Comparison of ENCODE assay signal across 17 cellular contexts in the genomic region with DNA sequence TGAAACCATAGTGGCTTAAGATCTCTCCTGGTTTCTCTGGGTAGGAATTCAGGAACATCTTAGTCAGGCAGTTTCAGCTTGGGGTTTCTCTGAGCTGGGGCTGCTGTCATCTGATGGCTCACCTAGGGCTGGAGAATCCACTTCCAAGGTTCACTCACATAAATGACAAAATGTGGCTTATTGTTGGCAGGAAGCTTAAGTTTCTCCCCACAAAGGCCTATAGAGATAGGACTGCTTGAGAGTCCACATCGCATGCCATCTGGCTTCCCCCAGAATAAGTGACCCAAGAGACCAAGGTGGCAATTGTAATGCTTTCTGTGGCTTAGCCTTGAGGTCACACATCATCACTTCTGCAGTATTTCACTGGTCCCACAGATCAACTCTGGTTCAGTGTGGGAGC.
DNase-seq lines count a peak whose midpoint lies in the region; ATAC-seq, FAIRE-seq and TF ChIP-seq lines count a peak whose summit lies in the region.
"Had no signal": no experiment of that assay in that cellular context is flagged by ENCODE, and none has a peak within 500 bp of the region (broad histone marks: within the 10 kb centered on the region; RNA-seq: fewer than 3 reads in every experiment).

No MANE protein-coding gene starts in this region.

- no peak overlapping the region for H3K9ac ChIP-seq in mammary epithelial cell (ENCODE audit: insufficient read depth, low read length)
- H3K9ac ChIP-seq: BLaER1 treated with 17β-estradiol and CSF1 and Interleukin-3, amounts not matched to agents 10 nM and 100 nM had no signal

- H3K9me3 ChIP-seq in mammary epithelial cell (replicated peaks; ENCODE audit: insufficient read depth, low read length) = peaks cover 7% of the 10 kb centered on the region
- H3K9me3 ChIP-seq in breast epithelium = no peaks in the 10 kb centered on the region
- H3K9me3 ChIP-seq in gastroesophageal sphincter = peaks cover 0 to 4% (median 0%) of the 10 kb centered on the region in 3 donors
- peaks cover 0 to 8% (median 0%) of the 10 kb centered on the region in 12 donors for H3K9me3 ChIP-seq in heart left ventricle

- no peaks in the 10 kb centered on the region for H4K20me1 ChIP-seq in mammary epithelial cell (ENCODE audit: insufficient read depth, low read length)
- H4K20me1 ChIP-seq: BLaER1 treated with 17β-estradiol and CSF1 and Interleukin-3, amounts not matched to agents 10 nM and 100 nM had no signal

- H3K36me3 ChIP-seq in mammary epithelial cell (ENCODE audit: insufficient read depth, low read length) = no peaks in the 10 kb centered on the region
- H3K36me3 ChIP-seq in breast epithelium = no peaks in the 10 kb centered on the region
- no peaks in the 10 kb centered on the region for H3K36me3 ChIP-seq in gastroesophageal sphincter
- H3K36me3 ChIP-seq in heart left ventricle = no peaks in the 10 kb centered on the region
- H3K36me3 ChIP-seq: BLaER1 treated with 17β-estradiol and CSF1 and Interleukin-3, amounts not matched to agents 10 nM and 100 nM had no signal

- intact Hi-C loops in mammary epithelial cell (cut with micrococcal nuclease) (no loop called here), breast epithelium (cut with DNase I; ENCODE audit: low total_unique reads) (no loop called here), heart left ventricle (cut with DNase I) (no loop called here)

- ATAC-seq in gastroesophageal sphincter (no peak), heart left ventricle (no peak), HG03354 (IDR thresholded peaks at IDR 0.05; ENCODE audit: poor library complexity, severe bottlenecking, unreplicated experiment) (no peak), HG03097 (IDR thresholded peaks at IDR 0.05; ENCODE audit: low FRiP score, unreplicated experiment) (no peak)
- ATAC-seq: GM23338 had no signal

- CTCF ChIA-PET in mammary epithelial cell (lab: Charles Lee; ENCODE audit: low non-redundant PET) = interaction anchor here (0.8 kb wide), 1 partner anchor 75 kb away, joined by 4 read pairs; no protein-coding TSS in a partner anchor

- TF ChIP-seq CTCF in mammary epithelial cell (conservative IDR thresholded peaks at IDR 0.05 in 1 of 2, IDR thresholded peaks at IDR 0.05 in 1 of 2; ENCODE audit: extremely low read depth in 1 of 2, insufficient read depth in 1 of 2, low read depth in 1 of 2, low read length in 2 of 2) = no peak
- no peak for TF ChIP-seq CTCF in breast epithelium (IDR thresholded peaks at IDR 0.05)
- TF ChIP-seq CTCF in gastroesophageal sphincter (IDR thresholded peaks at IDR 0.05) = no peak
- TF ChIP-seq CTCF in heart left ventricle (IDR thresholded peaks at IDR 0.05) = no peak

- BruUV-seq in mammary epithelial cell (replicated peaks; lab: Mats Ljungman, UMichigan) = no TSS peak

- FAIRE-seq in GM12891 (lab: Jason Lieb, UNC) = no peak
- FAIRE-seq: GM12892 had no signal

- in situ Hi-C loops in mammary epithelial cell (cut with MboI; ENCODE audit: low sequenced_read_pairs in 2 of 2) = loop anchor here in 1 of 2 donors (25.0 kb wide), 1 partner anchor 166 kb away; no protein-coding TSS in a partner anchor

- no peak for TF ChIP-seq EP300 in gastroesophageal sphincter (IDR thresholded peaks at IDR 0.05)

- H3K27ac ChIP-seq in mammary epithelial cell (ENCODE audit: insufficient read depth, low read depth, low read length) = no peak overlapping the region
- no peak overlapping the region for H3K27ac ChIP-seq in breast epithelium
- peak overlapping the region in 3 of 4 donors; percentile 25 to 67 (median 66) for H3K27ac ChIP-seq in gastroesophageal sphincter
- H3K27ac ChIP-seq in heart left ventricle = no peak overlapping the region
- H3K27ac ChIP-seq: BLaER1 treated with 17β-estradiol and CSF1 and Interleukin-3, amounts not matched to agents 10 nM and 100 nM had no signal

- TF ChIP-seq POLR2A in breast epithelium (IDR thresholded peaks at IDR 0.05) = no peak
- TF ChIP-seq POLR2A in gastroesophageal sphincter (IDR thresholded peaks at IDR 0.05) = no peak
- TF ChIP-seq POLR2A in GM12891 (IDR thresholded peaks at IDR 0.05; ENCODE audit: low read depth, low read length) = no peak
- no peak for TF ChIP-seq POLR2A in heart left ventricle (IDR thresholded peaks at IDR 0.05)

- H3K4me1 ChIP-seq in mammary epithelial cell (ENCODE audit: insufficient read depth, low read length) = peaks cover 10% of the 10 kb centered on the region
- H3K4me1 ChIP-seq in breast epithelium = no peaks in the 10 kb centered on the region
- H3K4me1 ChIP-seq in gastroesophageal sphincter = peaks cover 5 to 19% (median 10%) of the 10 kb centered on the region in 3 donors
- H3K4me1 ChIP-seq in heart left ventricle = peaks cover 0 to 19% (median 4%) of the 10 kb centered on the region in 12 donors

- DNase-seq in mammary epithelial cell = peak; percentile 41
- no peak for DNase-seq in breast epithelium (ENCODE audit: low spot score in 2 of 2)
- DNase-seq in RPMI7951 (ENCODE audit: low read depth) = peak; percentile 11
- no peak for DNase-seq in GM12891 (ENCODE audit: insufficient read length, low spot score)
- no peak for DNase-seq in heart left ventricle
- DNase-seq: AML-193; Calu3; CD4-positive, alpha-beta T cell; DMS 273 treated with DMSO at 0.1 percent for 48 hours; H7; IMR-90 had no signal

- no peaks in the 10 kb centered on the region for H3K79me2 ChIP-seq in mammary epithelial cell (ENCODE audit: insufficient read depth, low read length)

- H3K27me3 ChIP-seq in mammary epithelial cell (ENCODE audit: insufficient read depth, low read length) = no peaks in the 10 kb centered on the region
- no peaks in the 10 kb centered on the region for H3K27me3 ChIP-seq in breast epithelium
- H3K27me3 ChIP-seq in gastroesophageal sphincter = no peaks in the 10 kb centered on the region
- H3K27me3 ChIP-seq in heart left ventricle = no peaks in the 10 kb centered on the region
- H3K27me3 ChIP-seq: BLaER1 treated with 17β-estradiol and CSF1 and Interleukin-3, amounts not matched to agents 10 nM and 100 nM had no signal

- H3K4me3 ChIP-seq in mammary epithelial cell (replicated peaks in 1 of 3; ENCODE audit: insufficient read depth in 1 of 3, low read depth in 2 of 3, low read length in 3 of 3) (no peak overlapping the region), breast epithelium (no peak overlapping the region), gastroesophageal sphincter (no peak overlapping the region), heart left ventricle (no peak overlapping the region)
- H3K4me3 ChIP-seq: BLaER1 treated with 17β-estradiol and CSF1 and Interleukin-3, amounts not matched to agents 10 nM and 100 nM; GM23338 had no signal

- dilution Hi-C loops in mammary epithelial cell (cut with HindIII; ENCODE audit: low sequenced_read_pairs) = loop anchor here (5.0 kb wide), 2 partner anchors 61 to 74 kb away; no protein-coding TSS in a partner anchor

- H2AFZ ChIP-seq in mammary epithelial cell (ENCODE audit: low read depth, low read length) = no peak overlapping the region
- H2AFZ ChIP-seq: GM23338 had no signal

- H3K4me2 ChIP-seq in mammary epithelial cell (ENCODE audit: insufficient read depth, low read depth, low read length) = no peak overlapping the region
- H3K4me2 ChIP-seq: GM23338 had no signal

- 100% methylated on average over 1 of the region's 1 CpG for WGBS in mammary epithelial cell (ENCODE audit: low coverage, missing lambda C conversion rate)
- 100% methylated on average over 1 of the region's 1 CpG for WGBS in gastroesophageal sphincter (ENCODE audit: low coverage in 1 of 2), 2 donors
- WGBS in heart left ventricle, 4 donors = 69 to 96% (median 94%) methylated on average over 1 of the region's 1 CpG

TF ChIP-seq in GM12891, 5 proteins besides CTCF, POLR2A, EP300 and RAD21:
- TF ChIP-seq PAX5 (IDR thresholded peaks at IDR 0.05; ENCODE audit: insufficient read depth, low read length, severe bottlenecking) = no peak
- no peak for TF ChIP-seq TAF1 (IDR thresholded peaks at IDR 0.05; ENCODE audit: low read depth, low read length)
- TF ChIP-seq POLR2AphosphoS5 (IDR thresholded peaks at IDR 0.05; ENCODE audit: low read depth, low read length) = no peak
- TF ChIP-seq SPI1 (IDR thresholded peaks at IDR 0.05; ENCODE audit: low read depth, low read length) = no peak
- TF ChIP-seq POU2F2 (IDR thresholded peaks at IDR 0.05; ENCODE audit: low read depth, low read length) = no peak
TF ChIP-seq in GM12891: peak in this region for 0.

Comparison
In these comparisons a context has a peak if more than half of its experiments do, and no peak if none do; other contexts are left out.
1. DNase-seq: peak in mammary epithelial cell (single experiment) and RPMI7951 (single experiment); none in breast epithelium (0 of 2), GM12891 (single experiment) and heart left ventricle (0 of 5).
2. H3K27ac ChIP-seq: peak in gastroesophageal sphincter (3 of 4); none in mammary epithelial cell (single experiment), breast epithelium (0 of 2) and heart left ventricle (0 of 12).